Comparison of ENCODE assay signal across 8 cellular contexts in the genomic region with DNA sequence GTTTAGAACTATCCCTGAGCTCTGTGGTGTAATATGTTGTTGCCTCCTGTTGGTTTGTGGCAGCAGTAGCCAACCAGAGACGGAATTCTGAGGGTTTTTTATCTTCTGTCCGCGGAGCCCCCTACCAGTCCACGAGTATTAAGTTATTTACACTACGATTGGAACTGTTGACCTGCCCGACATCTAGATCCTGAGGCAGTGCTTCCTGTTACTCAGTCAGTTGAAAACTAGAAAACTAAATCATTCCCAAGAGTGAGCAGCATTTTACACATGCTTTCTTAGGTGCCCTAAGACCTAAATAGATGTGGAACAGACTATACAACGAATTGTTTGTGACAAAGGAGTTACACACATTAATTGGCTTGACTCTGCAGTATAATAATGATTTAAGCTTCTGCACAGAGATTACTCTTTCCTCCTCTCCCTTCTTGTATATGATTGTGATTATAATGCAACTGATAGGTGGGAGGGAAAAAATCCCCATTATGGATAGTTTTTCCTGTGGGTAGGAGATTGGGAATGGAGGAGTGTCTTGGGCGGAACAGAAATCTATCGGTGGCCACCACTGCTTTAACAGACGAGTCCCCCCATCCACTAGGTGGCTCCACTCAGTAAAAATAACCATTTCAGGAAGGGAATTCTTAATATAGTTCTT. TPM values are rescaled to one million over a fixed set of nuclear protein-coding genes. Genes with fewer than 3 reads are reported as not detected.
DNase-seq lines count a peak whose midpoint lies in the region; ATAC-seq, FAIRE-seq and TF ChIP-seq lines count a peak whose summit lies in the region.

No MANE protein-coding gene starts in this region.

- H3K79me2 ChIP-seq in GM12878 (ENCODE audit: control insufficient read depth, insufficient read depth, low read length) (peaks cover 56% of the 10 kb centered on the region), keratinocyte (ENCODE audit: control insufficient read depth, insufficient read depth, low read length) (peaks cover 53% of the 10 kb centered on the region)

- TF ChIP-seq RAD21 in GM12878 (IDR thresholded peaks at IDR 0.05; ENCODE audit: insufficient read depth, low read depth, low read length): peak; percentile 44

- CTCF ChIA-PET in GM12878 (lab: Yijun Ruan, JAX): interaction anchor here (0.7 to 2.5 kb wide), 34 partner anchors 9 to 268 kb away, joined by 3 to 52 read pairs (median 4); a partner anchor contains a TSS

- H4K20me1 ChIP-seq in GM12878 (ENCODE audit: control insufficient read depth, insufficient read depth): no peaks in the 10 kb centered on the region
- H4K20me1 ChIP-seq in keratinocyte (ENCODE audit: control insufficient read depth, extremely low read depth, insufficient read depth, low read length): peaks cover 14% of the 10 kb centered on the region

- H3K4me1 ChIP-seq in SJCRH30: peaks cover 7% of the 10 kb centered on the region; the same call in 1 of the 2 replicates
- no peaks in the 10 kb centered on the region; the same call in 1 of the 2 replicates for H3K4me1 ChIP-seq in GM12878 (ENCODE audit: control insufficient read depth, insufficient read depth, low read length)
- H3K4me1 ChIP-seq in keratinocyte (ENCODE audit: control insufficient read depth, extremely low read depth, insufficient read depth, low read length): peaks cover 15% of the 10 kb centered on the region

- H3K27me3 ChIP-seq in SJCRH30 (no peaks in the 10 kb centered on the region), GM12878 (replicated peaks in 1 of 2; ENCODE audit: control insufficient read depth in 2 of 2, insufficient read depth in 2 of 2, low read length in 1 of 2) (no peaks in the 10 kb centered on the region), keratinocyte (ENCODE audit: control insufficient read depth, extremely low read depth, insufficient read depth, low read length) (no peaks in the 10 kb centered on the region)

- TSS peak; percentile 57 for BruUV-seq in GM12878 (replicated peaks; lab: Mats Ljungman, UMichigan)

- FAIRE-seq in GM12878 (lab: Jason Lieb, UNC) (no peak), keratinocyte (lab: Jason Lieb, UNC) (no peak)

- peak overlapping the region; percentile 62 for H3K4me3 ChIP-seq in LNCaP clone FGC (ENCODE audit: low read depth, low read length)
- H3K4me3 ChIP-seq in SJCRH30: peak overlapping the region; percentile 88
- H3K4me3 ChIP-seq in GM12878: peak overlapping the region; percentile 80
- peak overlapping the region; percentile 77 to 93 (median 85) for H3K4me3 ChIP-seq in keratinocyte (ENCODE audit: control insufficient read depth in 2 of 3, extremely low read depth in 1 of 3, insufficient read depth in 2 of 3, low read depth in 1 of 3, low read length in 3 of 3)

- 16% methylated on average over 10 of the region's 10 CpGs for WGBS in GM12878 (ENCODE audit: insufficient coverage, insufficient replicate concordance, low lambda C conversion rate, missing lambda C conversion rate)

- peak; percentile 75 for DNase-seq in activated effector memory CD4-positive, alpha-beta T cell treated with anti-CD3 and anti-CD28 coated beads, Interleukin-2, amount 50 U/mL, for 16 hours
- no peak for DNase-seq in activated effector memory CD4-positive, alpha-beta T cell treated with Interleukin-2 at 50 U/mL for 16 hours
- no peak for DNase-seq in LNCaP clone FGC (ENCODE audit: low read depth)
- peak; percentile 60 to 78 for DNase-seq in SJCRH30
- peak; percentile 33 for DNase-seq in GM12878 (ENCODE audit: low read depth, low spot score)
- DNase-seq in keratinocyte (ENCODE audit: low read depth, low spot score): no peak
- DNase-seq in stimulated activated CD4-positive, alpha-beta T cell treated with anti-CD3 and anti-CD28 coated beads, Interleukin-2, amount 100 ng/mL, for 48 hours: peak; percentile 19 to 44

- peaks cover 23% of the 10 kb centered on the region for H3K36me3 ChIP-seq in SJCRH30
- H3K36me3 ChIP-seq in GM12878 (ENCODE audit: control insufficient read depth in 2 of 2, insufficient read depth in 2 of 2, low read length in 1 of 2): peaks cover 0 to 3% of the 10 kb centered on the region in 2 experiments; a peak in 2 of 4 replicates
- H3K36me3 ChIP-seq in keratinocyte (ENCODE audit: control insufficient read depth in 2 of 2, extremely low read depth in 1 of 2, insufficient read depth in 2 of 2, low read length in 2 of 2): peaks cover 0 to 21% of the 10 kb centered on the region in 2 experiments

- POLR2A ChIA-PET in GM12878 (lab: Charles Lee): interaction anchor here (0.6 to 2.1 kb wide), 14 partner anchors 14 to 226 kb away, joined by 3 to 13 read pairs (median 4); a partner anchor contains a TSS

- no peaks in the 10 kb centered on the region for H3K9me3 ChIP-seq in SJCRH30 (replicated peaks)
- H3K9me3 ChIP-seq in GM12878 (replicated peaks; ENCODE audit: control insufficient read depth, insufficient read depth, low read length): no peaks in the 10 kb centered on the region
- no peaks in the 10 kb centered on the region for H3K9me3 ChIP-seq in keratinocyte (ENCODE audit: control insufficient read depth, low read depth, low read length)

- SMC1A ChIA-PET in GM12878 (lab: Charles Lee; ENCODE audit: uncharacterized antibody, unreplicated experiment): interaction anchor here (0.7 to 2.3 kb wide), 34 partner anchors 9 to 228 kb away, joined by 3 to 55 read pairs (median 4); no protein-coding TSS in a partner anchor

- H2AFZ ChIP-seq in GM12878 (ENCODE audit: control insufficient read depth, low read depth, low read length) (no peak overlapping the region), keratinocyte (ENCODE audit: control insufficient read depth, low read length) (no peak overlapping the region)

- TF ChIP-seq POLR2A in GM12878 (IDR thresholded peaks at IDR 0.05; ENCODE audit: low read depth, low read length): no peak

- H3K4me2 ChIP-seq in GM12878 (ENCODE audit: control insufficient read depth, insufficient read depth) (peak overlapping the region; percentile 12), keratinocyte (ENCODE audit: control insufficient read depth, extremely low read depth, insufficient read depth, low read depth, low read length) (peak overlapping the region; percentile 70)

- intact Hi-C loops in GM12878 (cut with micrococcal nuclease; ENCODE audit: unreplicated experiment): loop anchor here (1.0 to 5.0 kb wide), 4 partner anchors 55 to 267 kb away; no protein-coding TSS in a partner anchor

- H3K27ac ChIP-seq in SJCRH30 (peak overlapping the region; percentile 88), GM12878 (ENCODE audit: control insufficient read depth, insufficient read depth) (peak overlapping the region; percentile 98), keratinocyte (ENCODE audit: control insufficient read depth, insufficient read depth, low read length) (peak overlapping the region; percentile 100)

- no peak for TF ChIP-seq EP300 in GM12878 (IDR thresholded peaks at IDR 0.05; ENCODE audit: borderline replicate concordance in 1 of 2, control insufficient read depth in 1 of 2, low read depth in 2 of 2, low read length in 2 of 2)

- dilution Hi-C loops in keratinocyte (cut with MboI; ENCODE audit: extremely low pct_ligation_motif_present, low sequenced_read_pairs): no loop called here

- TF ChIP-seq CTCF in LNCaP clone FGC (IDR thresholded peaks at IDR 0.05; ENCODE audit: control insufficient read depth, extremely low read depth, insufficient read depth): peak; percentile 71
- TF ChIP-seq CTCF in GM12878 (IDR thresholded peaks at IDR 0.05 in 2 of 3, conservative IDR thresholded peaks at IDR 0.05 in 1 of 3; ENCODE audit: control insufficient read depth in 2 of 3, extremely low read depth in 1 of 3, insufficient read depth in 1 of 3, low read depth in 3 of 3, low read length in 3 of 3): peak; percentile 66 to 72 (median 70); a peak in 5 of 6 replicates
- TF ChIP-seq CTCF in keratinocyte (optimal IDR thresholded peaks at IDR 0.05 in 1 of 3, IDR thresholded peaks at IDR 0.05 in 1 of 3, conservative IDR thresholded peaks at IDR 0.05 in 1 of 3; ENCODE audit: extremely low read depth in 1 of 3, insufficient read depth in 2 of 3, low read length in 3 of 3): peak; percentile 56 to 74 (median 67)

- ATAC-seq in GM12878 (peak; percentile 29), GM21367 (IDR thresholded peaks at IDR 0.05; ENCODE audit: unreplicated experiment) (no peak)

- RAD21 ChIA-PET in GM12878 (lab: Charles Lee; ENCODE audit: unreplicated experiment): interaction anchor here (0.8 to 2.6 kb wide), 26 partner anchors 9 to 229 kb away, joined by 3 to 69 read pairs (median 4); a partner anchor contains a TSS

- in situ Hi-C loops in GM12878 (cut with MboI): loop anchor here (5.0 kb wide), 1 partner anchor 222 kb away; no protein-coding TSS in a partner anchor

- H3K9me1 ChIP-seq in keratinocyte (ENCODE audit: control insufficient read depth, extremely low read depth, insufficient read depth, low read length): no peaks in the 10 kb centered on the region

- H3K9ac ChIP-seq in GM12878 (ENCODE audit: control insufficient read depth, insufficient read depth, low read length) (peak overlapping the region; percentile 82), keratinocyte (ENCODE audit: control insufficient read depth, extremely low read depth, insufficient read depth, low read length) (peak overlapping the region; percentile 96)

RNA-seq across cellular contexts. Expression of a gene that starts 1.7 kb away (rescaled TPM):
- total RNA-seq in SJCRH30 (2014; rRNA removed; shearing (Covaris generic)): 26.7 and 28.4 TPM in 2 replicates
- total RNA-seq in GM12878 (2013; cell fraction: nucleolus; rRNA removed): 33.9 and 34.0 TPM in 2 replicates
- total RNA-seq in GM12878 (2014; rRNA removed) (14.0 and 18.3 TPM in 2 replicates), GM12878 (2014; rRNA removed; fragmentation: Illumina TruSeq; extraction: Trizol) (9.4 and 12.0 TPM in 2 replicates), GM12878 (2021) (67.4 and 70.1 TPM in 2 replicates)
- 36.6 TPM for polyA plus RNA-seq in GM12878 (2011; ENCODE audit: low read depth)
- polyA plus RNA-seq in GM12878 (2011; rRNA removed) (25.4 and 32.3 TPM in 2 replicates), GM12878 (2014; fragmentation: Illumina TruSeq; extraction: Trizol) (79.3 and 104 TPM in 2 replicates), GM12878 (2014; fragmentation: Nextera tagmentation; extraction: Ambion mirVana) (not detected), GM12878 (2014; rRNA removed) (8.5 and 10.5 TPM in 2 replicates), GM12878 (2016; fragmentation: Nextera tagmentation; extraction: Ambion mirVana) (100 to 1,000 TPM; 171 to 190 TPM), keratinocyte (31.8 to 79.1 TPM (median 65.7 TPM) in 3 replicates)
- 7.8 and 20.7 TPM in 2 replicates for polyA plus RNA-seq in GM12878 (2011; cell fraction: cytosol; rRNA removed)
- 19.5 and 20.0 TPM in 2 replicates for polyA plus RNA-seq in GM12878 (2011; cell fraction: nucleus; rRNA removed)
- polyA plus RNA-seq in GM12878 (2012): 46.3 and 55.4 TPM in 2 replicates
- polyA minus RNA-seq in GM12878 (2011; rRNA and poly(A)+ RNA removed): 19.1 and 31.9 TPM in 2 replicates
- polyA minus RNA-seq in GM12878 (2011; cell fraction: cytosol; rRNA and poly(A)+ RNA removed): 25.9 and 30.9 TPM in 2 replicates
- polyA minus RNA-seq in GM12878 (2011; cell fraction: nucleus; rRNA and poly(A)+ RNA removed): 38.3 and 65.9 TPM in 2 replicates
- 62.0 TPM for polyA plus RNA-seq in keratinocyte (2011; ENCODE audit: low read depth)
- 55.1 and 132 TPM in 2 replicates for polyA plus RNA-seq in keratinocyte (2011; cell fraction: cytosol; rRNA removed)
- 54.7 and 71.1 TPM in 2 replicates for polyA plus RNA-seq in keratinocyte (2011; cell fraction: nucleus; rRNA removed)
- 75.4 and 107 TPM in 2 replicates for polyA plus RNA-seq in keratinocyte (2012; ENCODE audit: low replicate concordance)
- polyA minus RNA-seq in keratinocyte: 4.1 to 93.0 TPM (median 37.7 TPM) in 3 replicates
- polyA minus RNA-seq in keratinocyte (2011; cell fraction: cytosol; rRNA and poly(A)+ RNA removed): 31.8 TPM
- 81.6 and 130 TPM in 2 replicates for polyA minus RNA-seq in keratinocyte (2011; cell fraction: nucleus; rRNA and poly(A)+ RNA removed)

Comparison
In these comparisons a context has a peak if more than half of its experiments do, and no peak if none do; other contexts are left out.
1. DNase-seq: peak in activated effector memory CD4-positive, alpha-beta T cell treated with anti-CD3 and anti-CD28 coated beads, Interleukin-2, amount 50 U/mL, for 16 hours (single experiment), SJCRH30 (2 of 2), GM12878 (single experiment) and stimulated activated CD4-positive, alpha-beta T cell treated with anti-CD3 and anti-CD28 coated beads, Interleukin-2, amount 100 ng/mL, for 48 hours (2 of 2); none in activated effector memory CD4-positive, alpha-beta T cell treated with Interleukin-2 at 50 U/mL for 16 hours (single experiment), LNCaP clone FGC (single experiment) and keratinocyte (single experiment).
2. Peak in every context shown above with its lines, with median percentiles within 50 percentile points of each other: H3K4me3 ChIP-seq, CTCF ChIP-seq and H3K27ac ChIP-seq.